ENCODE assay signal across 1 cellular context in the genomic region with DNA sequence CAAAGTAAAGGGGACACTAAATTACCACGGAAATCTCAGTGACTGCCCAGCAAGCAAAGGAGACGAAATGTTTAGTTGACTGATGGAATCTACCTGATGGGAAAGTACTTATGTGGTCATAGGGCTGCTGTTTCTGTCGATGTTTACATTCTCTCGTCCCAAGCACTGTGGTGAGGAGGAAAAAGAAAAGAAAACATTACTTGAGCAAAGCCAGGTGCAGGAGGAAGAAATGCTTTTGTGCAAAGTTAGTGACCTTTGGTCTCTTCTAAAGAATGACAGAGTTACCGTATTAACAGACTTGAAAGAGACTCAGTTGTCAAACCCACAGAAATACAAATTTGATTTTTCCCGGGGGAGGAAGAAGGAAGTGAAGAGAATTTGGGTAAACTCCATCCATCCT.
TF ChIP-seq lines count a peak whose summit lies in the region.

No MANE protein-coding gene starts in this region.

TF ChIP-seq in IMR-90, 13 proteins besides CTCF, POLR2A, EP300 and RAD21:
- TF ChIP-seq RCOR1 (IDR thresholded peaks at IDR 0.05; ENCODE audit: insufficient replicate concordance, low read length), result no peak
- TF ChIP-seq MXI1 (IDR thresholded peaks at IDR 0.05; ENCODE audit: borderline replicate concordance, low read depth, low read length), result no peak
- TF ChIP-seq, protein P1, sequence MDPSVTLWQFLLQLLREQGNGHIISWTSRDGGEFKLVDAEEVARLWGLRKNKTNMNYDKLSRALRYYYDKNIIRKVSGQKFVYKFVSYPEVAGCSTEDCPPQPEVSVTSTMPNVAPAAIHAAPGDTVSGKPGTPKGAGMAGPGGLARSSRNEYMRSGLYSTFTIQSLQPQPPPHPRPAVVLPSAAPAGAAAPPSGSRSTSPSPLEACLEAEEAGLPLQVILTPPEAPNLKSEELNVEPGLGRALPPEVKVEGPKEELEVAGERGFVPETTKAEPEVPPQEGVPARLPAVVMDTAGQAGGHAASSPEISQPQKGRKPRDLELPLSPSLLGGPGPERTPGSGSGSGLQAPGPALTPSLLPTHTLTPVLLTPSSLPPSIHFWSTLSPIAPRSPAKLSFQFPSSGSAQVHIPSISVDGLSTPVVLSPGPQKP (IDR thresholded peaks at IDR 0.05; ENCODE audit: borderline replicate concordance, low read depth, low read length), result no peak
- TF ChIP-seq SMC3 (IDR thresholded peaks at IDR 0.05; ENCODE audit: low read depth, low read length), result no peak
- no peak for TF ChIP-seq FOS (IDR thresholded peaks at IDR 0.05; ENCODE audit: low read depth, low read length)
- TF ChIP-seq CEBPB (IDR thresholded peaks at IDR 0.05; ENCODE audit: low read depth, low read length), result no peak
- no peak for TF ChIP-seq RFX5 (IDR thresholded peaks at IDR 0.05; ENCODE audit: low read depth, low read length)
- TF ChIP-seq, protein P2, sequence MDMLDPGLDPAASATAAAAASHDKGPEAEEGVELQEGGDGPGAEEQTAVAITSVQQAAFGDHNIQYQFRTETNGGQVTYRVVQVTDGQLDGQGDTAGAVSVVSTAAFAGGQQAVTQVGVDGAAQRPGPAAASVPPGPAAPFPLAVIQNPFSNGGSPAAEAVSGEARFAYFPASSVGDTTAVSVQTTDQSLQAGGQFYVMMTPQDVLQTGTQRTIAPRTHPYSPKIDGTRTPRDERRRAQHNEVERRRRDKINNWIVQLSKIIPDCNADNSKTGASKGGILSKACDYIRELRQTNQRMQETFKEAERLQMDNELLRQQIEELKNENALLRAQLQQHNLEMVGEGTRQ (IDR thresholded peaks at IDR 0.05; ENCODE audit: low read depth, low read length), result no peak
- no peak for TF ChIP-seq CHD1 (IDR thresholded peaks at IDR 0.05; ENCODE audit: low read depth, low read length)
- no peak for TF ChIP-seq MAFK (IDR thresholded peaks at IDR 0.05; ENCODE audit: low read depth, low read length)
- TF ChIP-seq NFE2L2 (IDR thresholded peaks at IDR 0.05; ENCODE audit: low read depth, low read length), result no peak
- TF ChIP-seq BHLHE40 (IDR thresholded peaks at IDR 0.05; ENCODE audit: low read depth, low read length), result no peak
- no peak for TF ChIP-seq MAZ (IDR thresholded peaks at IDR 0.05; ENCODE audit: borderline replicate concordance, low read depth, low read length)
